ENCODE assay signal across 15 cellular contexts in the genomic region with DNA sequence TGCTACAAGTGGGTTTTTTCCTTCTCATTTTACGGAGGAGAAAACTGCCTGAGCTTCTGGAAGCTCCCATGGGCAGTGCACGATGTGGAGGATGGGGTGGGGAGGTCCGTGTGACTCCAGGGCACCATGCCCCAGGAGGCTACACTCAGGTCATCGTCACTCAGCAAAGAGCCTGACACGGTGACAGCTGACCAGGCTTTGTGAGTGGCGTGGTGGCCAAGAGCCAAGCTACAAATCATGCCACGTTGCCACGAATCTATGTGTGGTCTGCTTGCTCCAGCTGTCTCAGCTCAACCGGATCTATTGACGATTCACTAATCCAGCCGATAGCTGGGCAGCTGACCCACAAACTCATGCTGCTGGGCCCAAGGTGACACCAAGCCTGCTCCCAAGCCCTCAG. TPM values are rescaled to one million over a fixed set of nuclear protein-coding genes. Genes with fewer than 3 reads are reported as not detected.
DNase-seq lines count a peak whose midpoint lies in the region; ATAC-seq and TF ChIP-seq lines count a peak whose summit lies in the region.
"Had no signal": no experiment of that assay in that cellular context is flagged by ENCODE, and none has a peak within 500 bp of the region (broad histone marks: within the 10 kb centered on the region; RNA-seq: fewer than 3 reads in every experiment).

No MANE protein-coding gene starts in this region.

- H3K36me3 ChIP-seq in H7 (replicated peaks; ENCODE audit: control insufficient read depth, insufficient read depth, low read length) = no peaks in the 10 kb centered on the region

- H3K36me3 Mint-ChIP-seq in natural killer cell = peaks cover 11% of the 10 kb centered on the region
- peaks cover 8% of the 10 kb centered on the region for H3K36me3 Mint-ChIP-seq in natural killer cell treated with Interleukin-12 subunit alpha and Interleukin-12 subunit beta and Interleukin-15 and Interleukin-18, amount 100 ng/mL, for 72 hours
- H3K36me3 Mint-ChIP-seq in osteocyte (ENCODE audit: unreplicated experiment) = peaks cover 2% of the 10 kb centered on the region

- no peak for TF ChIP-seq CTCF in natural killer cell (IDR thresholded peaks at IDR 0.05)
- TF ChIP-seq CTCF in osteocyte (IDR thresholded peaks at IDR 0.05) = no peak

- intact Hi-C loops in natural killer cell (cut with micrococcal nuclease) = loop anchor here (5.0 kb wide), 1 partner anchor 84 kb away; a partner anchor contains a TSS
- intact Hi-C loops in left cardiac atrium (cut with DNase I) = no loop called here

- peaks cover 23 to 35% of the 10 kb centered on the region in 2 donors for H3K4me1 Mint-ChIP-seq in natural killer cell
- H3K4me1 Mint-ChIP-seq in natural killer cell treated with Interleukin-12 subunit alpha and Interleukin-12 subunit beta and Interleukin-15 and Interleukin-18, amount 100 ng/mL, for 72 hours (ENCODE audit: low read depth in 2 of 2) = peaks cover 17 to 31% of the 10 kb centered on the region in 2 donors
- peaks cover 12% of the 10 kb centered on the region for H3K4me1 Mint-ChIP-seq in osteocyte (ENCODE audit: unreplicated experiment)
- H3K4me1 Mint-ChIP-seq in stimulated activated naive CD8-positive, alpha-beta T cell treated with anti-CD3 and anti-CD28 coated beads, Interleukin-15, amount 100 ng/mL, for 72 hours = peaks cover 11% of the 10 kb centered on the region

- peak overlapping the region; percentile 93 for H3K27ac Mint-ChIP-seq in natural killer cell
- H3K27ac Mint-ChIP-seq in natural killer cell treated with Interleukin-12 subunit alpha and Interleukin-12 subunit beta and Interleukin-15 and Interleukin-18, amount 100 ng/mL, for 72 hours = no peak overlapping the region
- H3K27ac Mint-ChIP-seq in osteocyte (ENCODE audit: unreplicated experiment) = no peak overlapping the region
- no peak overlapping the region for H3K27ac Mint-ChIP-seq in stimulated activated naive CD8-positive, alpha-beta T cell treated with anti-CD3 and anti-CD28 coated beads, Interleukin-15, amount 100 ng/mL, for 72 hours

- DNase-seq in natural killer cell (no peak), left cardiac atrium (no peak), osteocyte (ENCODE audit: extremely low spot score, unreplicated experiment) (peak; percentile 53), H7 (no peak), NCI-H1417 treated with DMSO at 0.1 percent for 48 hours (lab: John Stamatoyannopoulos, UW) (no peak)
- no peak for DNase-seq in natural killer cell treated with Interleukin-12 subunit alpha and Interleukin-12 subunit beta and Interleukin-15 and Interleukin-18, amount 100 ng/mL, for 72 hours (ENCODE audit: low spot score)
- DNase-seq in stimulated activated naive CD8-positive, alpha-beta T cell treated with anti-CD3 and anti-CD28 coated beads, Interleukin-15, amount 100 ng/mL, for 72 hours = no peak
- DNase-seq in activated CD4-positive, alpha-beta T cell treated with anti-CD3 and anti-CD28 coated beads for 4 hours = no peak
- DNase-seq: 8988T, C1 segment of cervical spinal cord, NCI-H446 treated with DMSO at 0.1 percent for 48 hours, NCI-H748 treated with DMSO at 0.1 percent for 48 hours, SHP77 had no signal

- H3K4me3 ChIP-seq in H7 (ENCODE audit: insufficient read depth, low read depth, low read length) = no peak overlapping the region

- H3K27me3 Mint-ChIP-seq in natural killer cell (ENCODE audit: low read depth in 2 of 2) (no peaks in the 10 kb centered on the region), osteocyte (ENCODE audit: unreplicated experiment) (peaks cover 8% of the 10 kb centered on the region)
- H3K27me3 Mint-ChIP-seq in natural killer cell treated with Interleukin-12 subunit alpha and Interleukin-12 subunit beta and Interleukin-15 and Interleukin-18, amount 100 ng/mL, for 72 hours = no peaks in the 10 kb centered on the region
- H3K27me3 Mint-ChIP-seq in stimulated activated naive CD8-positive, alpha-beta T cell treated with anti-CD3 and anti-CD28 coated beads, Interleukin-15, amount 100 ng/mL, for 72 hours = peaks cover 23% of the 10 kb centered on the region

- ATAC-seq in natural killer cell = no peak
- no peak for ATAC-seq in natural killer cell treated with Interleukin-12 subunit alpha and Interleukin-12 subunit beta and Interleukin-15 and Interleukin-18, amount 100 ng/mL, for 72 hours
- ATAC-seq in left cardiac atrium = peak; percentile 54 to 59
- no peak for ATAC-seq in stimulated activated naive CD8-positive, alpha-beta T cell treated with anti-CD3 and anti-CD28 coated beads, Interleukin-15, amount 100 ng/mL, for 72 hours
- ATAC-seq: HCT116 had no signal

- H3K4me3 Mint-ChIP-seq in natural killer cell = no peak overlapping the region
- no peak overlapping the region for H3K4me3 Mint-ChIP-seq in natural killer cell treated with Interleukin-12 subunit alpha and Interleukin-12 subunit beta and Interleukin-15 and Interleukin-18, amount 100 ng/mL, for 72 hours
- H3K4me3 Mint-ChIP-seq in osteocyte (ENCODE audit: unreplicated experiment) = no peak overlapping the region
- H3K4me3 Mint-ChIP-seq in stimulated activated naive CD8-positive, alpha-beta T cell treated with anti-CD3 and anti-CD28 coated beads, Interleukin-15, amount 100 ng/mL, for 72 hours = no peak overlapping the region

- no peaks in the 10 kb centered on the region for H3K27me3 ChIP-seq in H7 (ENCODE audit: control insufficient read depth, insufficient read depth, low read length)

- peaks cover 0 to 3% of the 10 kb centered on the region in 2 donors for H3K9me3 Mint-ChIP-seq in natural killer cell
- H3K9me3 Mint-ChIP-seq in natural killer cell treated with Interleukin-12 subunit alpha and Interleukin-12 subunit beta and Interleukin-15 and Interleukin-18, amount 100 ng/mL, for 72 hours = peaks cover 3% of the 10 kb centered on the region
- H3K9me3 Mint-ChIP-seq in osteocyte (ENCODE audit: unreplicated experiment) = peaks cover 7% of the 10 kb centered on the region
- peaks cover 0 to 14% of the 10 kb centered on the region in 2 donors for H3K9me3 Mint-ChIP-seq in stimulated activated naive CD8-positive, alpha-beta T cell treated with anti-CD3 and anti-CD28 coated beads, Interleukin-15, amount 100 ng/mL, for 72 hours

RNA-seq across cellular contexts. Expression of a gene that starts 27.6 kb away (rescaled TPM):
- total RNA-seq in natural killer cell (not detected), left cardiac atrium (10 to 100 TPM; 34.7 to 54.1 TPM), osteocyte (not detected in 2 replicates)
- total RNA-seq in natural killer cell treated with Interleukin-12 subunit alpha and Interleukin-12 subunit beta and Interleukin-15 and Interleukin-18, amount 100 ng/mL, for 72 hours = not detected
- not detected in 2 replicates for total RNA-seq in H7 (2014; rRNA removed; shearing (Covaris generic))
- total RNA-seq: HT-29 had no signal

Comparison
In these comparisons a context has a peak if more than half of its experiments do, and no peak if none do; other contexts are left out.
1. H3K27ac Mint-ChIP-seq: peak in natural killer cell (2 of 2); none in natural killer cell treated with Interleukin-12 subunit alpha and Interleukin-12 subunit beta and Interleukin-15 and Interleukin-18, amount 100 ng/mL, for 72 hours (0 of 2), osteocyte (single experiment) and stimulated activated naive CD8-positive, alpha-beta T cell treated with anti-CD3 and anti-CD28 coated beads, Interleukin-15, amount 100 ng/mL, for 72 hours (0 of 2).
2. ATAC-seq: peak in left cardiac atrium (2 of 2); none in natural killer cell (0 of 3), natural killer cell treated with Interleukin-12 subunit alpha and Interleukin-12 subunit beta and Interleukin-15 and Interleukin-18, amount 100 ng/mL, for 72 hours (0 of 2) and stimulated activated naive CD8-positive, alpha-beta T cell treated with anti-CD3 and anti-CD28 coated beads, Interleukin-15, amount 100 ng/mL, for 72 hours (single experiment).
3. RNA of a gene that starts 27.6 kb away (total RNA-seq): 34.7 to 54.1 TPM in left cardiac atrium; not detected in natural killer cell, not detected in natural killer cell treated with Interleukin-12 subunit alpha and Interleukin-12 subunit beta and Interleukin-15 and Interleukin-18, amount 100 ng/mL, for 72 hours, not detected in osteocyte and not detected in H7; every median in the first group is over 10 times any median in the second.